8 cellular contexts compared by ENCODE assay signal in genomic region chr5:140700177-140701144, GRCh38. TPM values are rescaled to one million over a fixed set of nuclear protein-coding genes. Genes with fewer than 3 reads are reported as not detected.
DNase-seq lines count a peak whose midpoint lies in the region; ATAC-seq and TF ChIP-seq lines count a peak whose summit lies in the region.

A gene with protein sequence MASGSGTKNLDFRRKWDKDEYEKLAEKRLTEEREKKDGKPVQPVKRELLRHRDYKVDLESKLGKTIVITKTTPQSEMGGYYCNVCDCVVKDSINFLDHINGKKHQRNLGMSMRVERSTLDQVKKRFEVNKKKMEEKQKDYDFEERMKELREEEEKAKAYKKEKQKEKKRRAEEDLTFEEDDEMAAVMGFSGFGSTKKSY (plus strand): TSS chr5:140700447. CDS start chr5:140700461, 14 bp downstream.

- H4K20me1 ChIP-seq in hepatocyte (ENCODE audit: insufficient read depth, poor library complexity, severe bottlenecking): no peaks in the 10 kb centered on the region

- H3K4me3 ChIP-seq in hepatocyte: peak within 1 kb of the TSS; percentile 44

- DNase-seq in NCI-H2081 (lab: John Stamatoyannopoulos, UW): peak; percentile 87 to 96
- peak; percentile 79 for DNase-seq in T1000 (lab: John Stamatoyannopoulos, UW)
- DNase-seq in astrocyte of the hippocampus (ENCODE audit: low read depth, low spot score): peak; percentile 98
- DNase-seq in hepatocyte (ENCODE audit: low spot score): peak; percentile 98
- DNase-seq in renal cortical epithelial cell (ENCODE audit: low read depth): peak; percentile 100
- no peak for DNase-seq in cortex of kidney (lab: John Stamatoyannopoulos, UW)

- H3K9me2 ChIP-seq in hepatocyte (replicated peaks; ENCODE audit: insufficient read depth): no peaks in the 10 kb centered on the region

- no peaks in the 10 kb centered on the region for H3K9me3 ChIP-seq in hepatocyte (ENCODE audit: low read depth)

- no peak for TF ChIP-seq CTCF in hepatocyte (IDR thresholded peaks at IDR 0.05; ENCODE audit: poor library complexity)

- H3K4me1 ChIP-seq in hepatocyte (ENCODE audit: insufficient read depth): peaks cover 10% of the 10 kb centered on the region

- H3K27me3 ChIP-seq in hepatocyte: no peaks in the 10 kb centered on the region

- peak within 1 kb of the TSS; percentile 38 for H2AFZ ChIP-seq in hepatocyte

- WGBS in hepatocyte (ENCODE audit: low lambda C conversion rate, missing lambda C conversion rate): 6% methylated on average over 44 of the region's 44 CpGs

- peaks cover 19% of the 10 kb centered on the region for H3K79me2 ChIP-seq in hepatocyte

- H3K36me3 ChIP-seq in hepatocyte (replicated peaks; ENCODE audit: insufficient read depth, low read depth): no peaks in the 10 kb centered on the region

- peak within 1 kb of the TSS; percentile 95 for H3K4me2 ChIP-seq in hepatocyte

- peak within 1 kb of the TSS; percentile 65 for H3K27ac ChIP-seq in hepatocyte

- peak; percentile 85 for ATAC-seq in GM18508 (IDR thresholded peaks at IDR 0.05; ENCODE audit: insufficient read depth, unreplicated experiment)
- ATAC-seq in HG03025 (IDR thresholded peaks at IDR 0.05; ENCODE audit: low FRiP score, unreplicated experiment): peak; percentile 95

RNA-seq across cellular contexts. Expression of the gene that starts here (rescaled TPM):
- total RNA-seq in hepatocyte: 37.7 and 40.9 TPM in 2 replicates
- 29.5 and 47.6 TPM in 2 replicates for polyA plus RNA-seq in hepatocyte
- 61.0 and 63.1 TPM in 2 replicates for total RNA-seq in renal cortical epithelial cell
